Comparison of ENCODE assay signal across 12 cellular contexts in genomic region chr1:204130178-204130577, GRCh38. TPM values are rescaled to one million over a fixed set of nuclear protein-coding genes. Genes with fewer than 3 reads are reported as not detected.
A peak's percentile ranks its signal among the peaks of the same experiment; 100 is the strongest.
DNase-seq lines count a peak whose midpoint lies in the region; ATAC-seq, FAIRE-seq and TF ChIP-seq lines count a peak whose summit lies in the region.
"Had no signal": no experiment of that assay in that cellular context is flagged by ENCODE, and none has a peak within 500 bp of the region (broad histone marks: within the 10 kb centered on the region; RNA-seq: fewer than 3 reads in every experiment).

No MANE protein-coding gene starts in this region.

- no peaks in the 10 kb centered on the region for H3K79me1 ChIP-seq in H9 (ENCODE audit: insufficient read depth, low read depth, low read length, poor library complexity, severe bottlenecking)
- no peaks in the 10 kb centered on the region for H3K79me1 ChIP-seq in H1 (ENCODE audit: low read depth, low read length)

- no peak overlapping the region for H3K4me3 ChIP-seq in H1 (ENCODE audit: extremely low read depth in 1 of 4, insufficient read depth in 2 of 4, low read depth in 3 of 4, low read length in 4 of 4)
- H3K4me3 ChIP-seq in stomach, result peak overlapping the region in 1 of 4 donors; percentile 34

- H4K5ac ChIP-seq in H9 (ENCODE audit: insufficient read length, low read depth, low read length) (no peak overlapping the region), H1 (ENCODE audit: insufficient read length, low read depth, low read length) (no peak overlapping the region)

- H2BK5ac ChIP-seq in H9 (ENCODE audit: insufficient read length, low read length) (no peak overlapping the region), H1 (ENCODE audit: low read depth, low read length) (peak overlapping the region; percentile 13; the same call in 1 of the 2 replicates)

- H3K27ac Mint-ChIP-seq in H9, result no peak overlapping the region
- H3K27ac Mint-ChIP-seq: activated naive CD8-positive, alpha-beta T cell had no signal

- no peak overlapping the region for H2AFZ ChIP-seq in H9 (ENCODE audit: low read length)
- no peak overlapping the region for H2AFZ ChIP-seq in H1 (ENCODE audit: low read length)

- H3K23me2 ChIP-seq in H9 (ENCODE audit: insufficient read length, low read depth, low read length, poor library complexity, severe bottlenecking), result peaks cover 4% of the 10 kb centered on the region
- no peaks in the 10 kb centered on the region for H3K23me2 ChIP-seq in H1 (ENCODE audit: low read depth, low read length)

- H2AK5ac ChIP-seq in H9 (ENCODE audit: insufficient read length, low read length) (no peak overlapping the region), H1 (ENCODE audit: low read depth, low read length) (no peak overlapping the region)

- no peak overlapping the region for H3K23ac ChIP-seq in H9 (ENCODE audit: insufficient read length, low read depth, low read length)
- no peak overlapping the region for H3K23ac ChIP-seq in H1 (ENCODE audit: insufficient read length)

- H3K14ac ChIP-seq in H9 (ENCODE audit: insufficient read depth, low read length), result no peak overlapping the region
- no peak overlapping the region for H3K14ac ChIP-seq in H1 (ENCODE audit: insufficient read length)

- no peaks in the 10 kb centered on the region for H3K79me2 ChIP-seq in H9 (ENCODE audit: insufficient read depth, low read length)
- 0 out of 4 replicates have a peak, but pooled peaks cover 0 to 2% of the 10 kb centered on the region in 2 experiments for H3K79me2 ChIP-seq in H1 (ENCODE audit: control insufficient read depth in 1 of 2, insufficient read depth in 2 of 2, low read length in 2 of 2)

- H3K36me3 Mint-ChIP-seq in H9 (ENCODE audit: insufficient read depth in 1 of 3, low read depth in 3 of 3), result peaks cover 5 to 57% (median 21%) of the 10 kb centered on the region in 3 experiments; a peak in 6 of 7 replicates
- H3K36me3 Mint-ChIP-seq: activated naive CD8-positive, alpha-beta T cell; natural killer cell had no signal

- no peaks in the 10 kb centered on the region; the same call in 1 of the 2 replicates for H3K27me3 Mint-ChIP-seq in H9 (ENCODE audit: low read depth)
- H3K27me3 Mint-ChIP-seq: activated naive CD8-positive, alpha-beta T cell had no signal

- no peak overlapping the region for H3K4ac ChIP-seq in H9 (ENCODE audit: low read depth, low read length)
- H3K4ac ChIP-seq in H1 (replicated peaks; ENCODE audit: insufficient read length, low read depth, low read length), result no peak overlapping the region

- H3K9me3 ChIP-seq in H9 (ENCODE audit: control insufficient read depth, low read depth, low read length), result no peaks in the 10 kb centered on the region
- no peaks in the 10 kb centered on the region for H3K9me3 ChIP-seq in H1 (ENCODE audit: insufficient read depth in 2 of 2, low read depth in 1 of 2, low read length in 1 of 2)
- no peaks in the 10 kb centered on the region for H3K9me3 ChIP-seq in stomach
- H3K9me3 ChIP-seq: Caco-2, thoracic aorta had no signal

- H3K9ac ChIP-seq in H9 (ENCODE audit: extremely low read depth, insufficient read length, low read length), result no peak overlapping the region
- H3K9ac ChIP-seq in H1 (replicated peaks in 1 of 4; ENCODE audit: extremely low read depth in 1 of 4, low read depth in 3 of 4, low read length in 3 of 4), result no peak overlapping the region

- H2BK12ac ChIP-seq in H9 (ENCODE audit: insufficient read length, low read depth, low read length), result no peak overlapping the region
- no peak overlapping the region for H2BK12ac ChIP-seq in H1 (ENCODE audit: low read depth, low read length)

- intact Hi-C loops in stomach (cut with DNase I; ENCODE audit: low total_unique reads), result no loop called here

- H3K4me1 Mint-ChIP-seq in H9, result peaks cover 37 to 40% of the 10 kb centered on the region in 2 experiments

- H3K4me1 ChIP-seq in H9 (ENCODE audit: insufficient read depth, low read length), result no peaks in the 10 kb centered on the region; the same call in 1 of the 2 replicates
- H3K4me1 ChIP-seq in H1 (replicated peaks in 1 of 4; ENCODE audit: control insufficient read depth in 3 of 4, insufficient read depth in 4 of 4, low read length in 3 of 4), result peaks cover 4 to 24% (median 7%) of the 10 kb centered on the region in 4 experiments
- peaks cover 21 to 57% (median 39%) of the 10 kb centered on the region in 4 donors for H3K4me1 ChIP-seq in stomach

- H2BK20ac ChIP-seq in H9 (ENCODE audit: low read depth, low read length, poor library complexity, severe bottlenecking), result no peak overlapping the region
- no peak overlapping the region for H2BK20ac ChIP-seq in H1 (ENCODE audit: low read length)

- no peak overlapping the region for H3K4me3 Mint-ChIP-seq in H9
- H3K4me3 Mint-ChIP-seq: activated naive CD8-positive, alpha-beta T cell; natural killer cell had no signal

- TF ChIP-seq CTCF in H9 (conservative IDR thresholded peaks at IDR 0.05), result no peak
- no peak for TF ChIP-seq CTCF in H1 (IDR thresholded peaks at IDR 0.05; ENCODE audit: control extremely low read depth in 1 of 3, insufficient read depth in 1 of 3, low read depth in 1 of 3, low read length in 3 of 3)
- TF ChIP-seq CTCF in stomach (IDR thresholded peaks at IDR 0.05), result no peak

- TF ChIP-seq EP300 in H1 (IDR thresholded peaks at IDR 0.05; ENCODE audit: borderline replicate concordance in 1 of 2, low read depth in 2 of 2, low read length in 2 of 2) (no peak), stomach (IDR thresholded peaks at IDR 0.05) (no peak)

- POLR2A ChIA-PET in H1 (lab: Charles Lee; ENCODE audit: partially characterized antibody), result interaction anchor here (0.5 to 13.3 kb wide), 12 partner anchors 12 to 325 kb away, joined by 3 to 174 read pairs (median 8); partner anchors contain the start of genes ETNK2, SNRPE and SOX13

- no peak overlapping the region for H4K91ac ChIP-seq in H9 (ENCODE audit: insufficient read length, low read depth, low read length)
- H4K91ac ChIP-seq in H1 (replicated peaks; ENCODE audit: insufficient read length, low read length), result no peak overlapping the region

- no peak overlapping the region for H3K27ac ChIP-seq in H9 (ENCODE audit: insufficient read length, low read depth, low read length)
- H3K27ac ChIP-seq in H1 (ENCODE audit: low read depth, low read length), result no peak overlapping the region
- peak overlapping the region in 4 of 5 donors; percentile 13 to 79 (median 70) for H3K27ac ChIP-seq in stomach

- DNase-seq in H9 (peak; percentile 46), NCI-H2196 (lab: John Stamatoyannopoulos, UW; ENCODE audit: unreplicated experiment) (peak; percentile 86), H1 (ENCODE audit: low read depth in 1 of 2, low spot score in 2 of 2) (no peak), stomach (peak; percentile 71), midbrain (lab: John Stamatoyannopoulos, UW) (no peak)
- no peak for DNase-seq in activated CD8-positive, alpha-beta memory T cell treated with anti-CD3 and anti-CD28 coated beads for 24 hours
- DNase-seq: Caco-2, natural killer cell, NCI-H1436 treated with DMSO at 0.1 percent for 48 hours had no signal

- no CpG with 5 or more reads among the region's 4 CpGs for WGBS in H9 (ENCODE audit: extremely low coverage, insufficient read length, low lambda C conversion rate)
- 93% methylated on average over 4 of the region's 4 CpGs; no CpG with 5 or more reads in 1 of the 2 experiments for WGBS in H1 (ENCODE audit: extremely low coverage in 1 of 2, insufficient coverage in 1 of 2, insufficient read length in 1 of 2, insufficient replicate concordance in 2 of 2, low coverage in 1 of 2, low lambda C conversion rate in 2 of 2, missing lambda C conversion rate in 1 of 2), 2 experiments
- WGBS in stomach, 5 donors, result 32 to 60% (median 37%) methylated on average over 4 of the region's 4 CpGs

- H3K36me3 ChIP-seq in H1 (ENCODE audit: control insufficient read depth in 2 of 4, insufficient read depth in 4 of 4, low read length in 3 of 4), result peaks cover 3 to 12% (median 10%) of the 10 kb centered on the region in 4 experiments; a peak in 6 of 8 replicates
- H3K36me3 ChIP-seq in stomach, result peaks cover 7 to 29% (median 27%) of the 10 kb centered on the region in 4 donors

- CTCF ChIA-PET in H1 (lab: Charles Lee; ENCODE audit: partially characterized antibody), result interaction anchor here (0.6 to 11.3 kb wide), 15 partner anchors 11 to 271 kb away, joined by 3 to 261 read pairs (median 13); partner anchors contain the start of genes ETNK2 and SOX13

- no peaks in the 10 kb centered on the region; a peak in 1 of 5 replicates for H3K9me3 Mint-ChIP-seq in H9
- H3K9me3 Mint-ChIP-seq: natural killer cell had no signal

- H4K20me1 ChIP-seq in H9 (ENCODE audit: control insufficient read depth, insufficient read depth, insufficient read length), result no peaks in the 10 kb centered on the region
- H4K20me1 ChIP-seq in H1 (replicated peaks in 1 of 2; ENCODE audit: control insufficient read depth in 1 of 2, insufficient read depth in 2 of 2, low read length in 2 of 2), result peaks cover 2 to 8% of the 10 kb centered on the region in 2 experiments

- H2BK120ac ChIP-seq in H9 (ENCODE audit: low read depth, low read length, poor library complexity, severe bottlenecking), result no peak overlapping the region
- no peak overlapping the region for H2BK120ac ChIP-seq in H1 (replicated peaks; ENCODE audit: low read depth, low read length)

- TF ChIP-seq RAD21 in H1 (IDR thresholded peaks at IDR 0.05 in 1 of 2, conservative IDR thresholded peaks at IDR 0.05 in 1 of 2; ENCODE audit: low read depth in 2 of 2, low read length in 2 of 2), result no peak

- no peak for ATAC-seq in HG03108 (IDR thresholded peaks at IDR 0.05; ENCODE audit: unreplicated experiment)
- ATAC-seq: natural killer cell had no signal

- no peak overlapping the region for H3K56ac ChIP-seq in H9 (ENCODE audit: insufficient read length, low read depth, low read length)
- H3K56ac ChIP-seq in H1 (replicated peaks; ENCODE audit: insufficient read length, low read depth, low read length), result peak overlapping the region; percentile 42

- H3T11ph ChIP-seq in H9 (ENCODE audit: low read length), result no peak overlapping the region

- H3K18ac ChIP-seq in H9 (ENCODE audit: insufficient read length, low read depth, low read length) (no peak overlapping the region), H1 (ENCODE audit: extremely low read depth, low read length) (no peak overlapping the region)

- H4K8ac ChIP-seq in H9 (replicated peaks; ENCODE audit: insufficient read length, low read depth, low read length) (no peak overlapping the region), H1 (ENCODE audit: extremely low read depth, insufficient read depth, low read length) (no peak overlapping the region)

- H3K27me3 ChIP-seq in H9 (ENCODE audit: insufficient read depth, low read length), result no peaks in the 10 kb centered on the region
- H3K27me3 ChIP-seq in H1 (replicated peaks in 1 of 4; ENCODE audit: control insufficient read depth in 3 of 4, extremely low read depth in 1 of 4, insufficient read depth in 3 of 4, low read length in 3 of 4), result no peaks in the 10 kb centered on the region; a peak in 1 of 7 replicates
- no peaks in the 10 kb centered on the region for H3K27me3 ChIP-seq in stomach

- no peak overlapping the region for H2BK15ac ChIP-seq in H9 (ENCODE audit: low read depth, low read length)
- no peak overlapping the region for H2BK15ac ChIP-seq in H1 (ENCODE audit: low read length)

- TF ChIP-seq POLR2A in H1 (IDR thresholded peaks at IDR 0.05; ENCODE audit: control extremely low read depth in 1 of 2, low read depth in 2 of 2, low read length in 2 of 2), result no peak
- TF ChIP-seq POLR2A in stomach (IDR thresholded peaks at IDR 0.05), result no peak

- H3K4me2 ChIP-seq in H9 (ENCODE audit: insufficient read depth, insufficient read length, low read length) (no peak overlapping the region), H1 (ENCODE audit: insufficient read depth in 1 of 2, low read depth in 2 of 2, low read length in 2 of 2) (no peak overlapping the region)

- no peak for FAIRE-seq in H1 (lab: Jason Lieb, UNC)

RNA-seq across cellular contexts. Expression of gene ETNK2, which starts 21.7 kb away (rescaled TPM):
- total RNA-seq in H9 (2021) (17.6 and 18.6 TPM in 2 replicates), stomach (10 to 100 TPM in 1 of 5 donors, 1 to 10 TPM in 3, under 1 TPM in 1; 0.45 to 12.2 (median 6.6) TPM)
- total RNA-seq in H1 (2021; fragmentation: NEBNext Ultra II Directional; extraction: Animal tissue kit (Norgen Biotek cat#: 25700)), result 20.1 and 23.1 TPM in 2 replicates
- polyA plus RNA-seq in H1 (2011; rRNA removed) (24.5 and 26.7 TPM in 2 replicates), stomach (1 to 10 TPM; 3.8 to 8.1 (median 7.8) TPM)
- polyA plus RNA-seq in H1 (2011; cell fraction: cytosol; rRNA removed), result 22.8 TPM
- polyA plus RNA-seq in H1 (2011; cell fraction: nucleus; rRNA removed), result 23.2 TPM
- 14.3 to 19.9 TPM (median 18.7 TPM) in 4 replicates for polyA plus RNA-seq in H1 (2012, experiment 1 of 2)
- polyA plus RNA-seq in H1 (2012, experiment 2 of 2), result 23.9 TPM
- 11.3 TPM for polyA plus RNA-seq in H1 (2013, experiment 1 of 2)
- 11.4 TPM for polyA plus RNA-seq in H1 (2013, experiment 2 of 2)
- polyA minus RNA-seq in H1 (2011; rRNA and poly(A)+ RNA removed), result 31.5 and 38.8 TPM in 2 replicates
- polyA minus RNA-seq in H1 (2011; cell fraction: cytosol; rRNA and poly(A)+ RNA removed), result 11.0 TPM
- 10.8 TPM for polyA minus RNA-seq in H1 (2011; cell fraction: nucleus; rRNA and poly(A)+ RNA removed)

RNA-seq across cellular contexts. Expression of gene REN, which starts 36.0 kb away (rescaled TPM):
- total RNA-seq in H9 (2021) (not detected in 2 replicates), stomach (not detected)
- not detected in 2 replicates for total RNA-seq in H1 (2021; fragmentation: NEBNext Ultra II Directional; extraction: Animal tissue kit (Norgen Biotek cat#: 25700))
- polyA plus RNA-seq in H1 (2011; rRNA removed) (0.05 and 0.11 TPM in 2 replicates), stomach (under 1 TPM in 1 of 3 donors, not detected in 2; 0.08 TPM)
- not detected for polyA plus RNA-seq in H1 (2011; cell fraction: cytosol; rRNA removed)
- polyA plus RNA-seq in H1 (2011; cell fraction: nucleus; rRNA removed), result not detected
- polyA plus RNA-seq in H1 (2012, experiment 1 of 2), result 0.12 TPM in 1 of 4 replicates, not detected in the others
- polyA plus RNA-seq in H1 (2012, experiment 2 of 2), result not detected
- 0.06 TPM for polyA plus RNA-seq in H1 (2013, experiment 1 of 2)
- 0.04 TPM for polyA plus RNA-seq in H1 (2013, experiment 2 of 2)
- 0.38 TPM in 1 of 2 replicates, not detected in the other for polyA minus RNA-seq in H1 (2011; rRNA and poly(A)+ RNA removed)
- polyA minus RNA-seq in H1 (2011; cell fraction: cytosol; rRNA and poly(A)+ RNA removed), result not detected
- not detected for polyA minus RNA-seq in H1 (2011; cell fraction: nucleus; rRNA and poly(A)+ RNA removed)
- total RNA-seq: Caco-2, natural killer cell, thoracic aorta had no signal

RNA-seq across cellular contexts. Expression of gene SOX13, which starts 57.3 kb away (rescaled TPM):
- 120 TPM in 2 replicates for total RNA-seq in H9 (2021)
- 173 and 180 TPM in 2 replicates for total RNA-seq in H1 (2021; fragmentation: NEBNext Ultra II Directional; extraction: Animal tissue kit (Norgen Biotek cat#: 25700))
- 113 and 169 TPM in 2 replicates for polyA plus RNA-seq in H1 (2011; rRNA removed)
- polyA plus RNA-seq in H1 (2011; cell fraction: cytosol; rRNA removed), result 96.2 TPM
- 219 TPM for polyA plus RNA-seq in H1 (2011; cell fraction: nucleus; rRNA removed)
- 59.8 to 90.9 TPM (median 83.4 TPM) in 4 replicates for polyA plus RNA-seq in H1 (2012, experiment 1 of 2)
- 63.6 TPM for polyA plus RNA-seq in H1 (2012, experiment 2 of 2)
- polyA plus RNA-seq in H1 (2013, experiment 1 of 2), result 44.3 TPM
- polyA plus RNA-seq in H1 (2013, experiment 2 of 2), result 44.2 TPM
- polyA minus RNA-seq in H1 (2011; rRNA and poly(A)+ RNA removed), result 81.6 and 128 TPM in 2 replicates
- 90.1 TPM for polyA minus RNA-seq in H1 (2011; cell fraction: cytosol; rRNA and poly(A)+ RNA removed)
- polyA minus RNA-seq in H1 (2011; cell fraction: nucleus; rRNA and poly(A)+ RNA removed), result 162 TPM
- total RNA-seq in stomach, result 10 to 100 TPM; 10.5 to 42.6 (median 11.9) TPM
- 1 to 10 TPM; 4.1 to 7.3 (median 7.2) TPM for polyA plus RNA-seq in stomach

Comparison
In these comparisons a context has a peak if more than half of its experiments do, and no peak if none do; other contexts are left out.
1. DNase-seq: peak in H9 (single experiment), NCI-H2196 (single experiment) and stomach (single experiment); none in H1 (0 of 2), midbrain (single experiment) and activated CD8-positive, alpha-beta memory T cell treated with anti-CD3 and anti-CD28 coated beads for 24 hours (single experiment).
2. H3K27ac ChIP-seq: peak in stomach (4 of 5); none in H9 (single experiment) and H1 (single experiment).